In the genomic region with DNA sequence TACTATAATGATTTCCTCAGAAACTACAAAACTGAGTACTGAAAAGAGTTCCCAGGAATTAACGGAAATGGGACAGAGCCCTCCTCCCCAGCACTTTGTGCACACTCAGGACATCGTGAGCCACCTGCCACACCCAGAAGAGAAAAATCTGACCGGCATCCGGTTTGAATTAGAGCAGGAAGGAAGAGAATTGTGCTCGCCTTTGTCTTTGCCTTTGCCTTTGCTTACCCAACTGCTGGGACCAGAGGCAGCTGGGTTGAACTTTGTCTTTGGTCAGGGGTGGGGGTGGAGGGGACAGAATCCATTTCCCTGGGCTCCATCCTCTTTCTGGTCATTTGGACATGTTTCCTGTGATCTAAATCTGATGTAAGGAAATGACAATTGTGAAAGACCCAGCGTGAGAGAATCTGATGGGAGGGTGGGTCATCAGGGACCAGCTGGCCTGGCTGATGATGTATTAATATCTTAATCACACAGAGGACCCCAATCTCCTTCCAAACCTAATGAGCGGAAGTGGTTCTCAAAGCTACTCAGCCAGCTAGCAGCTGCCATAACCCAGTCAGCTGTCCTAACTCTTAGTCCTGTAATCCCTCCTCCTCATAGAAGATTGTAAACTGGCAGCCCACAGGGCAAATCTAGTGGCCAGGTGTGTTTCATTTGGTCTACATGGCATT, we compare ENCODE assay signal across 9 cellular contexts. TPM values are rescaled to one million over a fixed set of nuclear protein-coding genes. Genes with fewer than 3 reads are reported as not detected.
A peak's percentile ranks its signal among the peaks of the same experiment; 100 is the strongest.
DNase-seq lines count a peak whose midpoint lies in the region; ATAC-seq, FAIRE-seq and TF ChIP-seq lines count a peak whose summit lies in the region.
"Had no signal": no experiment of that assay in that cellular context is flagged by ENCODE, and none has a peak within 500 bp of the region (broad histone marks: within the 10 kb centered on the region; RNA-seq: fewer than 3 reads in every experiment).

No MANE protein-coding gene starts in this region.

- H3K9ac ChIP-seq in HepG2 (ENCODE audit: insufficient read depth, low read depth, low read length), result peak overlapping the region; percentile 63

- no peak for TF ChIP-seq RAD21 in HepG2 (CRISPR knock-in tag; IDR thresholded peaks at IDR 0.05)

- DNase-seq in activated T-cell treated with anti-CD3 and anti-CD28 coated beads, Interleukin-2, amount 50 U/mL, for 4 hours, result no peak
- DNase-seq in activated T-cell treated with anti-CD3 and anti-CD28 coated beads for 4 hours (no peak), HepG2 (ENCODE audit: low spot score) (peak; percentile 93), type B pancreatic cell (ENCODE audit: extremely low spot score, unreplicated experiment) (no peak), GM19240 (ENCODE audit: insufficient read length, low spot score) (no peak), SIG-M5 (lab: John Stamatoyannopoulos, UW) (no peak)
- peak; percentile 9 to 23 for DNase-seq in activated T-cell treated with anti-CD3 and anti-CD28 coated beads, Interleukin-2, amount 50 U/mL, for 72 hours
- DNase-seq: stimulated activated CD4-positive, alpha-beta T cell treated with anti-CD3 and anti-CD28 coated beads, Interleukin-1b, Interleukin-23, amount 100 ng/mL, for 48 hours had no signal

- H3K4me1 ChIP-seq in HepG2 (ENCODE audit: insufficient read depth, low read length), result peaks cover 68% of the 10 kb centered on the region

- intact Hi-C loops in HepG2 (cut with micrococcal nuclease; ENCODE audit: unreplicated experiment), result no loop called here

- H3K27me3 ChIP-seq in HepG2 (ENCODE audit: control insufficient read depth in 1 of 2, insufficient read depth in 2 of 2, low read length in 2 of 2), result no peaks in the 10 kb centered on the region; a peak in 1 of 5 replicates

- no peaks in the 10 kb centered on the region for H3K9me3 ChIP-seq in HepG2 (ENCODE audit: low read length)

- no peak for TF ChIP-seq POLR2A in HepG2 (IDR thresholded peaks at IDR 0.05; ENCODE audit: insufficient read depth in 1 of 2, low read depth in 2 of 2, low read length in 2 of 2)

- CTCF ChIA-PET in HepG2 (lab: Yijun Ruan, JAX; ENCODE audit: low intra/inter-chr PET ratio, low total read pairs), result interaction anchor here (1.8 to 3.0 kb wide), 2 partner anchors 12 to 21 kb away, joined by 5 to 34 read pairs; no protein-coding TSS in a partner anchor

- FAIRE-seq in HepG2 (lab: Jason Lieb, UNC), result peak; percentile 42

- peak overlapping the region; percentile 89 for H3K4me3 Mint-ChIP-seq in activated T-cell treated with anti-CD3 and anti-CD28 coated beads, Interleukin-2, amount 50 U/mL, for 4 hours
- H3K4me3 Mint-ChIP-seq in activated T-cell treated with anti-CD3 and anti-CD28 coated beads, Interleukin-2, amount 50 U/mL, for 72 hours, result peak overlapping the region; percentile 90 to 93
- H3K4me3 Mint-ChIP-seq in type B pancreatic cell, result peak overlapping the region; percentile 87

- H3K27ac ChIP-seq in HepG2 (ENCODE audit: extremely low read length, insufficient read depth, low read length), result peak overlapping the region; percentile 66

- peaks cover 38% of the 10 kb centered on the region for H3K79me2 ChIP-seq in HepG2 (ENCODE audit: insufficient read depth, low read length)

- 2% methylated on average over 6 of the region's 7 CpGs for whole genome bisulfite sequencing in HepG2 (ENCODE audit: low lambda C conversion rate)

- in situ Hi-C loops in HepG2 (cut with HindIII; ENCODE audit: extremely low pct_ligation_motif_present, low pct_unique_long_range_greater_than_20kb), result no loop called here

- H3K4me2 ChIP-seq in HepG2 (ENCODE audit: low read depth, low read length), result peak overlapping the region; percentile 92

- H3K36me3 ChIP-seq in HepG2 (replicated peaks in 1 of 2; ENCODE audit: control insufficient read depth in 1 of 2, insufficient read depth in 2 of 2, low read length in 2 of 2), result no peaks in the 10 kb centered on the region; a peak in 1 of 5 replicates

- no peak for ATAC-seq in activated T-cell treated with anti-CD3 and anti-CD28 coated beads, Interleukin-2, amount 50 U/mL, for 4 hours
- ATAC-seq in activated T-cell treated with anti-CD3 and anti-CD28 coated beads, Interleukin-2, amount 50 U/mL, for 72 hours (replicated peaks in 1 of 2), result no peak
- ATAC-seq in HepG2 (peak; percentile 68), HG02642 (IDR thresholded peaks at IDR 0.05; ENCODE audit: poor library complexity, unreplicated experiment) (no peak)

- H3K36me3 Mint-ChIP-seq in activated T-cell treated with anti-CD3 and anti-CD28 coated beads, Interleukin-2, amount 50 U/mL, for 4 hours (ENCODE audit: insufficient read depth), result peaks cover 2% of the 10 kb centered on the region
- no peaks in the 10 kb centered on the region for H3K36me3 Mint-ChIP-seq in activated T-cell treated with anti-CD3 and anti-CD28 coated beads, Interleukin-2, amount 50 U/mL, for 72 hours (ENCODE audit: insufficient read depth in 2 of 2)
- peaks cover 14% of the 10 kb centered on the region for H3K36me3 Mint-ChIP-seq in type B pancreatic cell

- peak overlapping the region in 2 of 3 experiments; percentile 1 to 99; a peak in 1 of 6 replicates for H3K4me3 ChIP-seq in HepG2 (replicated peaks in 1 of 3; ENCODE audit: insufficient read depth in 1 of 3, low read depth in 2 of 3, low read length in 3 of 3)

- H3K4me1 Mint-ChIP-seq in activated T-cell treated with anti-CD3 and anti-CD28 coated beads, Interleukin-2, amount 50 U/mL, for 4 hours (ENCODE audit: low read depth), result peaks cover 50% of the 10 kb centered on the region
- peaks cover 44% of the 10 kb centered on the region for H3K4me1 Mint-ChIP-seq in activated T-cell treated with anti-CD3 and anti-CD28 coated beads, Interleukin-2, amount 50 U/mL, for 72 hours (ENCODE audit: low read depth)
- H3K4me1 Mint-ChIP-seq in type B pancreatic cell (ENCODE audit: unreplicated experiment), result peaks cover 15% of the 10 kb centered on the region

- POLR2A ChIA-PET in HepG2 (lab: Yijun Ruan, JAX), result interaction anchor here (0.7 to 6.3 kb wide), 8 partner anchors 8 to 136 kb away, joined by 3 to 168 read pairs (median 4); a partner anchor contains a TSS

- no peak overlapping the region for H2AFZ ChIP-seq in HepG2 (ENCODE audit: low read length)

- no peak for TF ChIP-seq CTCF in HepG2 (CRISPR knock-in tag; IDR thresholded peaks at IDR 0.05)
- no peak for TF ChIP-seq CTCF in type B pancreatic cell (conservative IDR thresholded peaks at IDR 0.05)

- no peaks in the 10 kb centered on the region for H4K20me1 ChIP-seq in HepG2 (ENCODE audit: insufficient read depth, low read length)

- TF ChIP-seq EP300 in HepG2 (IDR thresholded peaks at IDR 0.05; ENCODE audit: low read depth in 2 of 2, low read length in 2 of 2) (peak in 1 of 2 experiments; percentile 85; a peak in 2 of 4 replicates), HepG2 (CRISPR knock-in tag; IDR thresholded peaks at IDR 0.05; ENCODE audit: borderline replicate concordance) (peak; percentile 66)

- H3K9me3 Mint-ChIP-seq in activated T-cell treated with anti-CD3 and anti-CD28 coated beads, Interleukin-2, amount 50 U/mL, for 4 hours, result no peaks in the 10 kb centered on the region
- H3K9me3 Mint-ChIP-seq in activated T-cell treated with anti-CD3 and anti-CD28 coated beads, Interleukin-2, amount 50 U/mL, for 72 hours, result no peaks in the 10 kb centered on the region
- H3K9me3 Mint-ChIP-seq in type B pancreatic cell, result no peaks in the 10 kb centered on the region

- no TSS peak for BruUV-seq in HepG2 (replicated peaks; lab: Mats Ljungman, UMichigan)

- no peaks in the 10 kb centered on the region for H3K27me3 Mint-ChIP-seq in activated T-cell treated with anti-CD3 and anti-CD28 coated beads, Interleukin-2, amount 50 U/mL, for 4 hours (ENCODE audit: low read depth)
- H3K27me3 Mint-ChIP-seq in activated T-cell treated with anti-CD3 and anti-CD28 coated beads, Interleukin-2, amount 50 U/mL, for 72 hours (ENCODE audit: low read depth), result no peaks in the 10 kb centered on the region
- H3K27me3 Mint-ChIP-seq in type B pancreatic cell, result no peaks in the 10 kb centered on the region

- H3K27ac Mint-ChIP-seq in activated T-cell treated with anti-CD3 and anti-CD28 coated beads, Interleukin-2, amount 50 U/mL, for 72 hours, result peak overlapping the region; percentile 96
- peak overlapping the region; percentile 24 for H3K27ac Mint-ChIP-seq in type B pancreatic cell

RNA-seq across cellular contexts. Expression of a gene that starts 1.1 kb away (rescaled TPM):
- total RNA-seq in activated T-cell treated with anti-CD3 and anti-CD28 coated beads, Interleukin-2, amount 50 U/mL, for 4 hours, result 10 to 100 TPM; 18.6 to 22.6 (median 20.6) TPM
- 10 to 100 TPM; 36.2 to 37.0 TPM for total RNA-seq in activated T-cell treated with anti-CD3 and anti-CD28 coated beads, Interleukin-2, amount 50 U/mL, for 72 hours
- total RNA-seq in HepG2 (2016; rRNA removed; fragmentation: Illumina TruSeq; extraction: Trizol) (25.9 and 29.8 TPM in 2 replicates), type B pancreatic cell (ENCODE audit: low replicate concordance) (46.6 and 127 TPM in 2 replicates)
- total RNA-seq in HepG2 (2016; cell fraction: cytosol; rRNA removed; fragmentation: Illumina TruSeq; extraction: Trizol; ENCODE audit: low read depth), result 11.6 and 11.9 TPM in 2 replicates
- 23.7 and 30.9 TPM in 2 replicates for total RNA-seq in HepG2 (2016; cell fraction: insoluble cytoplasmic fraction; rRNA removed; fragmentation: Illumina TruSeq; extraction: Trizol)
- 16.0 and 16.7 TPM in 2 replicates for total RNA-seq in HepG2 (2016; cell fraction: membrane; rRNA removed; fragmentation: Illumina TruSeq; extraction: Trizol)
- 34.7 and 39.4 TPM in 2 replicates for total RNA-seq in HepG2 (2016; cell fraction: nucleus; rRNA removed; fragmentation: Illumina TruSeq; extraction: Trizol)
- polyA plus RNA-seq in HepG2 (2011; rRNA removed), result 20.9 and 22.2 TPM in 2 replicates
- 13.6 and 17.8 TPM in 2 replicates for polyA plus RNA-seq in HepG2 (2011; cell fraction: cytosol; rRNA removed)
- 73.7 and 77.5 TPM in 2 replicates for polyA plus RNA-seq in HepG2 (2011; cell fraction: nucleus; rRNA removed)
- polyA plus RNA-seq in HepG2 (2012), result 13.8 and 20.5 TPM in 2 replicates
- polyA plus RNA-seq in HepG2 (2016; cell fraction: cytosol; fragmentation: Illumina TruSeq; extraction: Trizol; ENCODE audit: low read depth), result 3.6 and 3.7 TPM in 2 replicates
- polyA plus RNA-seq in HepG2 (2016; cell fraction: insoluble cytoplasmic fraction; fragmentation: Illumina TruSeq; extraction: Trizol; ENCODE audit: low read depth), result 18.1 and 21.1 TPM in 2 replicates
- 6.3 and 6.8 TPM in 2 replicates for polyA plus RNA-seq in HepG2 (2016; cell fraction: membrane; fragmentation: Illumina TruSeq; extraction: Trizol; ENCODE audit: low read depth)
- 49.2 and 49.7 TPM in 2 replicates for polyA plus RNA-seq in HepG2 (2016; cell fraction: nucleus; fragmentation: Illumina TruSeq; extraction: Trizol; ENCODE audit: insufficient read depth, low read depth)
- 7.4 and 68.6 TPM in 2 replicates for polyA minus RNA-seq in HepG2 (2011; rRNA and poly(A)+ RNA removed; ENCODE audit: low replicate concordance)
- 11.4 and 15.5 TPM in 2 replicates for polyA minus RNA-seq in HepG2 (2011; cell fraction: cytosol; rRNA and poly(A)+ RNA removed)
- polyA minus RNA-seq in HepG2 (2011; cell fraction: nucleus; rRNA and poly(A)+ RNA removed), result 67.0 and 76.2 TPM in 2 replicates

RNA-seq across cellular contexts. Expression of a gene that starts 51.0 kb away (rescaled TPM):
- 10 to 100 TPM; 25.3 to 34.1 (median 29.9) TPM for total RNA-seq in activated T-cell treated with anti-CD3 and anti-CD28 coated beads, Interleukin-2, amount 50 U/mL, for 4 hours
- total RNA-seq in activated T-cell treated with anti-CD3 and anti-CD28 coated beads, Interleukin-2, amount 50 U/mL, for 72 hours, result 10 to 100 TPM; 26.9 to 27.8 TPM
- total RNA-seq in HepG2 (2016; rRNA removed; fragmentation: Illumina TruSeq; extraction: Trizol) (21.4 and 28.8 TPM in 2 replicates), type B pancreatic cell (ENCODE audit: low replicate concordance) (32.6 and 41.2 TPM in 2 replicates)
- total RNA-seq in HepG2 (2016; cell fraction: cytosol; rRNA removed; fragmentation: Illumina TruSeq; extraction: Trizol; ENCODE audit: low read depth), result 2.9 and 3.2 TPM in 2 replicates
- total RNA-seq in HepG2 (2016; cell fraction: insoluble cytoplasmic fraction; rRNA removed; fragmentation: Illumina TruSeq; extraction: Trizol), result 21.9 and 28.5 TPM in 2 replicates
- 11.3 and 11.9 TPM in 2 replicates for total RNA-seq in HepG2 (2016; cell fraction: membrane; rRNA removed; fragmentation: Illumina TruSeq; extraction: Trizol)
- 12.0 and 13.7 TPM in 2 replicates for total RNA-seq in HepG2 (2016; cell fraction: nucleus; rRNA removed; fragmentation: Illumina TruSeq; extraction: Trizol)
- polyA plus RNA-seq in HepG2 (2011; rRNA removed), result 26.4 and 27.5 TPM in 2 replicates
- 21.8 and 27.3 TPM in 2 replicates for polyA plus RNA-seq in HepG2 (2011; cell fraction: cytosol; rRNA removed)
- polyA plus RNA-seq in HepG2 (2011; cell fraction: nucleus; rRNA removed), result 19.0 and 20.4 TPM in 2 replicates
- polyA plus RNA-seq in HepG2 (2012), result 15.4 and 15.6 TPM in 2 replicates
- 1.6 and 1.7 TPM in 2 replicates for polyA plus RNA-seq in HepG2 (2016; cell fraction: cytosol; fragmentation: Illumina TruSeq; extraction: Trizol; ENCODE audit: low read depth)
- polyA plus RNA-seq in HepG2 (2016; cell fraction: insoluble cytoplasmic fraction; fragmentation: Illumina TruSeq; extraction: Trizol; ENCODE audit: low read depth), result 27.8 and 28.1 TPM in 2 replicates
- polyA plus RNA-seq in HepG2 (2016; cell fraction: membrane; fragmentation: Illumina TruSeq; extraction: Trizol; ENCODE audit: low read depth), result 6.4 and 6.8 TPM in 2 replicates
- polyA plus RNA-seq in HepG2 (2016; cell fraction: nucleus; fragmentation: Illumina TruSeq; extraction: Trizol; ENCODE audit: insufficient read depth, low read depth), result 21.5 and 21.8 TPM in 2 replicates
- 17.6 and 24.2 TPM in 2 replicates for polyA minus RNA-seq in HepG2 (2011; rRNA and poly(A)+ RNA removed; ENCODE audit: low replicate concordance)
- polyA minus RNA-seq in HepG2 (2011; cell fraction: cytosol; rRNA and poly(A)+ RNA removed), result 10.1 and 10.4 TPM in 2 replicates
- polyA minus RNA-seq in HepG2 (2011; cell fraction: nucleus; rRNA and poly(A)+ RNA removed), result 9.1 and 11.8 TPM in 2 replicates

Comparison
In these comparisons a context has a peak if more than half of its experiments do, and no peak if none do; other contexts are left out.
1. DNase-seq: peak in activated T-cell treated with anti-CD3 and anti-CD28 coated beads, Interleukin-2, amount 50 U/mL, for 72 hours (2 of 2) and HepG2 (single experiment); none in activated T-cell treated with anti-CD3 and anti-CD28 coated beads, Interleukin-2, amount 50 U/mL, for 4 hours (single experiment), activated T-cell treated with anti-CD3 and anti-CD28 coated beads for 4 hours (single experiment), type B pancreatic cell (single experiment), GM19240 (single experiment) and SIG-M5 (single experiment).
2. Peak in every context shown above with its lines, with median percentiles within 50 percentile points of each other: H3K4me3 Mint-ChIP-seq.